ENCODE assay signal across 12 cellular contexts in genomic region chr9:133278161-133279131, GRCh38. TPM values are rescaled to one million over a fixed set of nuclear protein-coding genes. Genes with fewer than 3 reads are reported as not detected.
"Had no signal": no experiment of that assay in that cellular context is flagged by ENCODE, and none has a peak within 500 bp of the region (broad histone marks: within the 10 kb centered on the region; RNA-seq: fewer than 3 reads in every experiment).

No MANE protein-coding gene starts in this region.

- H3K36me3 ChIP-seq: tibial artery had no signal

- H3K9me3 ChIP-seq: tibial artery had no signal

- H3K4me3 ChIP-seq: coronary artery, lung, tibial artery had no signal

- H3K27ac ChIP-seq: coronary artery, parathyroid adenoma, tibial artery had no signal

- DNase-seq: activated CD4-positive, alpha-beta T cell treated with anti-CD3 and anti-CD28 coated beads, Interleukin-2, amount 50 U/mL, for 48 hours; activated CD4-positive, CD25-positive, alpha-beta regulatory T cell treated with anti-CD3 and anti-CD28 coated beads, Interleukin-2, amount 50 U/mL, for 72 hours; activated naive CD4-positive, alpha-beta T cell; activated naive CD8-positive, alpha-beta T cell treated with anti-CD3 and anti-CD28 coated beads, Interleukin-2, amount 10 ng/mL, durations not matched to agents 7 days and 5 days; immature natural killer cell; stimulated activated CD4-positive, alpha-beta T cell treated with anti-CD3 and anti-CD28 coated beads, Interleukin-1b, Interleukin-23, amount 100 ng/mL, for 48 hours; tibial artery had no signal

RNA-seq across cellular contexts. Expression of gene ABO, which starts 3.4 kb away (rescaled TPM):
- total RNA-seq: activated naive CD8-positive, alpha-beta T cell treated with anti-CD3 and anti-CD28 coated beads, Interleukin-2, amount 10 ng/mL, durations not matched to agents 7 days and 5 days; endothelial cell of umbilical vein; frontal cortex had no signal
- polyA plus RNA-seq: endothelial cell of umbilical vein had no signal
